ENCODE assay signal across 1 cellular context in the genomic region with DNA sequence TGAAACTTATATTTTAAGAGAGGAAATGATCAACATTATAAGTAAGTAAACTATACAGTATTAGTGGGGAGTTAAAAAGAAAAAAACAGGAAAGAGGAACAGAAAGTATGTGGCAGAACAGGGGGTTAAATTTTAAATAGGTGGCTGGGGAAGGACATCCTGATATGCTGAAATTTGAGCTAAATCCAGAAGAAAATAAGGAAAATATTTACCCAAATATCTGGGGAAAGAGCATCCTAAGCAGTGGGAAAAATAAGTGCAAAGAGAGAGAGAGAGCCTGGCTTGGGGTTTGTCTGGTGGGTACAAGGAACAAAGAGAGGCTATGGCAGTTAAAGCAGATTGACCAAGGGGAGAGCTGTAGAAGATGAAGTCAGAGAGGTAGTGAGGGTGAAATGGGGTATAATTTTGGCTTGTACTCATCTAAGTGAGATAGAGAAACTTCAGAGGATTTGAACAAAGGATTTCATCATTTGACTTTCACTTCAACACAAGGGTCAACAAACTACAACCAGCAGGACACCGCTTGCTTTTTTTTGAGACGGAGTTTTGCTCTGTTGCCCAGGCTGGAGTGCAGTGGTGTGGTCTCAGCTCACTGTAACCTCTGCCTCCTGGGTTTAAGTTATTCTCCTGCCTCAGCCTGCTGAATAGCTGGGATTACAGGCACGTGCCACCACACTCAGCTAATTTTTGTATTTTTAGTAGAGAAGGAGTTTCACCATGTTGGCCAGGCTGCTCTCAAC.
TF ChIP-seq lines count a peak whose summit lies in the region.

No MANE protein-coding gene starts in this region.

TF ChIP-seq in GM12878, 131 proteins besides CTCF, POLR2A, EP300 and RAD21 (continued from another document and continues in another):
- TF ChIP-seq, protein P1, sequence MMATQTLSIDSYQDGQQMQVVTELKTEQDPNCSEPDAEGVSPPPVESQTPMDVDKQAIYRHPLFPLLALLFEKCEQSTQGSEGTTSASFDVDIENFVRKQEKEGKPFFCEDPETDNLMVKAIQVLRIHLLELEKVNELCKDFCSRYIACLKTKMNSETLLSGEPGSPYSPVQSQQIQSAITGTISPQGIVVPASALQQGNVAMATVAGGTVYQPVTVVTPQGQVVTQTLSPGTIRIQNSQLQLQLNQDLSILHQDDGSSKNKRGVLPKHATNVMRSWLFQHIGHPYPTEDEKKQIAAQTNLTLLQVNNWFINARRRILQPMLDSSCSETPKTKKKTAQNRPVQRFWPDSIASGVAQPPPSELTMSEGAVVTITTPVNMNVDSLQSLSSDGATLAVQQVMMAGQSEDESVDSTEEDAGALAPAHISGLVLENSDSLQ (IDR thresholded peaks at IDR 0.05): no peak
- TF ChIP-seq, protein P2, sequence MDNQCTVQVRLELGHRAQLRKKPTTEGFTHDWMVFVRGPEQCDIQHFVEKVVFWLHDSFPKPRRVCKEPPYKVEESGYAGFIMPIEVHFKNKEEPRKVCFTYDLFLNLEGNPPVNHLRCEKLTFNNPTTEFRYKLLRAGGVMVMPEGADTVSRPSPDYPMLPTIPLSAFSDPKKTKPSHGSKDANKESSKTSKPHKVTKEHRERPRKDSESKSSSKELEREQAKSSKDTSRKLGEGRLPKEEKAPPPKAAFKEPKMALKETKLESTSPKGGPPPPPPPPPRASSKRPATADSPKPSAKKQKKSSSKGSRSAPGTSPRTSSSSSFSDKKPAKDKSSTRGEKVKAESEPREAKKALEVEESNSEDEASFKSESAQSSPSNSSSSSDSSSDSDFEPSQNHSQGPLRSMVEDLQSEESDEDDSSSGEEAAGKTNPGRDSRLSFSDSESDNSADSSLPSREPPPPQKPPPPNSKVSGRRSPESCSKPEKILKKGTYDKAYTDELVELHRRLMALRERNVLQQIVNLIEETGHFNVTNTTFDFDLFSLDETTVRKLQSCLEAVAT (IDR thresholded peaks at IDR 0.05): peak; percentile 43; the same call in 1 of the 2 replicates
- TF ChIP-seq GATAD2B (conservative IDR thresholded peaks at IDR 0.05; ENCODE audit: low read depth): peak; percentile 63; the same call in 1 of the 2 replicates
- TF ChIP-seq NR2F1 (conservative IDR thresholded peaks at IDR 0.05): peak; percentile 64; the same call in 1 of the 2 replicates
- 0 out of 2 replicates have a peak, but pooled peaks have one; percentile 25 for TF ChIP-seq CBFB (IDR thresholded peaks at IDR 0.05; ENCODE audit: low read depth)
- TF ChIP-seq, protein P3, sequence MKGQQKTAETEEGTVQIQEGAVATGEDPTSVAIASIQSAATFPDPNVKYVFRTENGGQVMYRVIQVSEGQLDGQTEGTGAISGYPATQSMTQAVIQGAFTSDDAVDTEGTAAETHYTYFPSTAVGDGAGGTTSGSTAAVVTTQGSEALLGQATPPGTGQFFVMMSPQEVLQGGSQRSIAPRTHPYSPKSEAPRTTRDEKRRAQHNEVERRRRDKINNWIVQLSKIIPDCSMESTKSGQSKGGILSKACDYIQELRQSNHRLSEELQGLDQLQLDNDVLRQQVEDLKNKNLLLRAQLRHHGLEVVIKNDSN (IDR thresholded peaks at IDR 0.05; ENCODE audit: borderline replicate concordance, extremely low read length, insufficient read depth, low read depth, low read length): no peak
- TF ChIP-seq, protein P4, sequence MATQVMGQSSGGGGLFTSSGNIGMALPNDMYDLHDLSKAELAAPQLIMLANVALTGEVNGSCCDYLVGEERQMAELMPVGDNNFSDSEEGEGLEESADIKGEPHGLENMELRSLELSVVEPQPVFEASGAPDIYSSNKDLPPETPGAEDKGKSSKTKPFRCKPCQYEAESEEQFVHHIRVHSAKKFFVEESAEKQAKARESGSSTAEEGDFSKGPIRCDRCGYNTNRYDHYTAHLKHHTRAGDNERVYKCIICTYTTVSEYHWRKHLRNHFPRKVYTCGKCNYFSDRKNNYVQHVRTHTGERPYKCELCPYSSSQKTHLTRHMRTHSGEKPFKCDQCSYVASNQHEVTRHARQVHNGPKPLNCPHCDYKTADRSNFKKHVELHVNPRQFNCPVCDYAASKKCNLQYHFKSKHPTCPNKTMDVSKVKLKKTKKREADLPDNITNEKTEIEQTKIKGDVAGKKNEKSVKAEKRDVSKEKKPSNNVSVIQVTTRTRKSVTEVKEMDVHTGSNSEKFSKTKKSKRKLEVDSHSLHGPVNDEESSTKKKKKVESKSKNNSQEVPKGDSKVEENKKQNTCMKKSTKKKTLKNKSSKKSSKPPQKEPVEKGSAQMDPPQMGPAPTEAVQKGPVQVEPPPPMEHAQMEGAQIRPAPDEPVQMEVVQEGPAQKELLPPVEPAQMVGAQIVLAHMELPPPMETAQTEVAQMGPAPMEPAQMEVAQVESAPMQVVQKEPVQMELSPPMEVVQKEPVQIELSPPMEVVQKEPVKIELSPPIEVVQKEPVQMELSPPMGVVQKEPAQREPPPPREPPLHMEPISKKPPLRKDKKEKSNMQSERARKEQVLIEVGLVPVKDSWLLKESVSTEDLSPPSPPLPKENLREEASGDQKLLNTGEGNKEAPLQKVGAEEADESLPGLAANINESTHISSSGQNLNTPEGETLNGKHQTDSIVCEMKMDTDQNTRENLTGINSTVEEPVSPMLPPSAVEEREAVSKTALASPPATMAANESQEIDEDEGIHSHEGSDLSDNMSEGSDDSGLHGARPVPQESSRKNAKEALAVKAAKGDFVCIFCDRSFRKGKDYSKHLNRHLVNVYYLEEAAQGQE (IDR thresholded peaks at IDR 0.05; ENCODE audit: low read depth, low read length): no peak
- TF ChIP-seq, protein P5, sequence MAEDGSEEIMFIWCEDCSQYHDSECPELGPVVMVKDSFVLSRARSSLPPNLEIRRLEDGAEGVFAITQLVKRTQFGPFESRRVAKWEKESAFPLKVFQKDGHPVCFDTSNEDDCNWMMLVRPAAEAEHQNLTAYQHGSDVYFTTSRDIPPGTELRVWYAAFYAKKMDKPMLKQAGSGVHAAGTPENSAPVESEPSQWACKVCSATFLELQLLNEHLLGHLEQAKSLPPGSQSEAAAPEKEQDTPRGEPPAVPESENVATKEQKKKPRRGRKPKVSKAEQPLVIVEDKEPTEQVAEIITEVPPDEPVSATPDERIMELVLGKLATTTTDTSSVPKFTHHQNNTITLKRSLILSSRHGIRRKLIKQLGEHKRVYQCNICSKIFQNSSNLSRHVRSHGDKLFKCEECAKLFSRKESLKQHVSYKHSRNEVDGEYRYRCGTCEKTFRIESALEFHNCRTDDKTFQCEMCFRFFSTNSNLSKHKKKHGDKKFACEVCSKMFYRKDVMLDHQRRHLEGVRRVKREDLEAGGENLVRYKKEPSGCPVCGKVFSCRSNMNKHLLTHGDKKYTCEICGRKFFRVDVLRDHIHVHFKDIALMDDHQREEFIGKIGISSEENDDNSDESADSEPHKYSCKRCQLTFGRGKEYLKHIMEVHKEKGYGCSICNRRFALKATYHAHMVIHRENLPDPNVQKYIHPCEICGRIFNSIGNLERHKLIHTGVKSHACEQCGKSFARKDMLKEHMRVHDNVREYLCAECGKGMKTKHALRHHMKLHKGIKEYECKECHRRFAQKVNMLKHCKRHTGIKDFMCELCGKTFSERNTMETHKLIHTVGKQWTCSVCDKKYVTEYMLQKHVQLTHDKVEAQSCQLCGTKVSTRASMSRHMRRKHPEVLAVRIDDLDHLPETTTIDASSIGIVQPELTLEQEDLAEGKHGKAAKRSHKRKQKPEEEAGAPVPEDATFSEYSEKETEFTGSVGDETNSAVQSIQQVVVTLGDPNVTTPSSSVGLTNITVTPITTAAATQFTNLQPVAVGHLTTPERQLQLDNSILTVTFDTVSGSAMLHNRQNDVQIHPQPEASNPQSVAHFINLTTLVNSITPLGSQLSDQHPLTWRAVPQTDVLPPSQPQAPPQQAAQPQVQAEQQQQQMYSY (CRISPR knock-in tag; IDR thresholded peaks at IDR 0.05): no peak
- peak; percentile 66 for TF ChIP-seq ZNF384 (IDR thresholded peaks at IDR 0.05; ENCODE audit: borderline replicate concordance, low read depth, low read length)
- peak; percentile 32; the same call in 1 of the 2 replicates for TF ChIP-seq EED (IDR thresholded peaks at IDR 0.05; ENCODE audit: low read depth)
- TF ChIP-seq NFIC (IDR thresholded peaks at IDR 0.05; ENCODE audit: low read depth, low read length): peak; percentile 61
- peak; percentile 47 for TF ChIP-seq BMI1 (IDR thresholded peaks at IDR 0.05; ENCODE audit: borderline replicate concordance)
- 0 out of 2 replicates have a peak, but pooled peaks have one; percentile 22 for TF ChIP-seq CREB1 (IDR thresholded peaks at IDR 0.05; ENCODE audit: low read depth)
- TF ChIP-seq SIN3A (IDR thresholded peaks at IDR 0.05; ENCODE audit: low read depth, low read length): no peak
- TF ChIP-seq, protein P6, sequence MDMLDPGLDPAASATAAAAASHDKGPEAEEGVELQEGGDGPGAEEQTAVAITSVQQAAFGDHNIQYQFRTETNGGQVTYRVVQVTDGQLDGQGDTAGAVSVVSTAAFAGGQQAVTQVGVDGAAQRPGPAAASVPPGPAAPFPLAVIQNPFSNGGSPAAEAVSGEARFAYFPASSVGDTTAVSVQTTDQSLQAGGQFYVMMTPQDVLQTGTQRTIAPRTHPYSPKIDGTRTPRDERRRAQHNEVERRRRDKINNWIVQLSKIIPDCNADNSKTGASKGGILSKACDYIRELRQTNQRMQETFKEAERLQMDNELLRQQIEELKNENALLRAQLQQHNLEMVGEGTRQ (IDR thresholded peaks at IDR 0.05; ENCODE audit: borderline replicate concordance, low read depth, low read length): no peak
- 0 out of 2 replicates have a peak, but pooled peaks have one; percentile 64 for TF ChIP-seq HDGF (IDR thresholded peaks at IDR 0.05)
- TF ChIP-seq PAX8 (IDR thresholded peaks at IDR 0.05): no peak
- TF ChIP-seq NFYA (IDR thresholded peaks at IDR 0.05; ENCODE audit: borderline replicate concordance, low read depth, low read length): no peak
- TF ChIP-seq, protein P7, sequence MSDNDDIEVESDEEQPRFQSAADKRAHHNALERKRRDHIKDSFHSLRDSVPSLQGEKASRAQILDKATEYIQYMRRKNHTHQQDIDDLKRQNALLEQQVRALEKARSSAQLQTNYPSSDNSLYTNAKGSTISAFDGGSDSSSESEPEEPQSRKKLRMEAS (IDR thresholded peaks at IDR 0.05; ENCODE audit: low read depth, low read length): no peak
- TF ChIP-seq SMC3 (IDR thresholded peaks at IDR 0.05; ENCODE audit: borderline replicate concordance, low read length): no peak; the same call in 1 of the 2 replicates
- TF ChIP-seq, protein P8, sequence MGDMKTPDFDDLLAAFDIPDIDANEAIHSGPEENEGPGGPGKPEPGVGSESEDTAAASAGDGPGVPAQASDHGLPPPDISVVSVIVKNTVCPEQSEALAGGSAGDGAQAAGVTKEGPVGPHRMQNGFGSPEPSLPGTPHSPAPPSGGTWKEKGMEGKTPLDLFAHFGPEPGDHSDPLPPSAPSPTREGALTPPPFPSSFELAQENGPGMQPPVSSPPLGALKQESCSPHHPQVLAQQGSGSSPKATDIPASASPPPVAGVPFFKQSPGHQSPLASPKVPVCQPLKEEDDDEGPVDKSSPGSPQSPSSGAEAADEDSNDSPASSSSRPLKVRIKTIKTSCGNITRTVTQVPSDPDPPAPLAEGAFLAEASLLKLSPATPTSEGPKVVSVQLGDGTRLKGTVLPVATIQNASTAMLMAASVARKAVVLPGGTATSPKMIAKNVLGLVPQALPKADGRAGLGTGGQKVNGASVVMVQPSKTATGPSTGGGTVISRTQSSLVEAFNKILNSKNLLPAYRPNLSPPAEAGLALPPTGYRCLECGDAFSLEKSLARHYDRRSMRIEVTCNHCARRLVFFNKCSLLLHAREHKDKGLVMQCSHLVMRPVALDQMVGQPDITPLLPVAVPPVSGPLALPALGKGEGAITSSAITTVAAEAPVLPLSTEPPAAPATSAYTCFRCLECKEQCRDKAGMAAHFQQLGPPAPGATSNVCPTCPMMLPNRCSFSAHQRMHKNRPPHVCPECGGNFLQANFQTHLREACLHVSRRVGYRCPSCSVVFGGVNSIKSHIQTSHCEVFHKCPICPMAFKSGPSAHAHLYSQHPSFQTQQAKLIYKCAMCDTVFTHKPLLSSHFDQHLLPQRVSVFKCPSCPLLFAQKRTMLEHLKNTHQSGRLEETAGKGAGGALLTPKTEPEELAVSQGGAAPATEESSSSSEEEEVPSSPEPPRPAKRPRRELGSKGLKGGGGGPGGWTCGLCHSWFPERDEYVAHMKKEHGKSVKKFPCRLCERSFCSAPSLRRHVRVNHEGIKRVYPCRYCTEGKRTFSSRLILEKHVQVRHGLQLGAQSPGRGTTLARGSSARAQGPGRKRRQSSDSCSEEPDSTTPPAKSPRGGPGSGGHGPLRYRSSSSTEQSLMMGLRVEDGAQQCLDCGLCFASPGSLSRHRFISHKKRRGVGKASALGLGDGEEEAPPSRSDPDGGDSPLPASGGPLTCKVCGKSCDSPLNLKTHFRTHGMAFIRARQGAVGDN (IDR thresholded peaks at IDR 0.05): peak; percentile 77
- peak; percentile 87 to 90 for TF ChIP-seq IKZF2 (IDR thresholded peaks at IDR 0.05)
- 0 out of 2 replicates have a peak, but pooled peaks have one; percentile 19 for TF ChIP-seq ZBED1 (IDR thresholded peaks at IDR 0.05; ENCODE audit: borderline replicate concordance)
- no peak for TF ChIP-seq TCF7 (IDR thresholded peaks at IDR 0.05; ENCODE audit: borderline replicate concordance)
- TF ChIP-seq TARDBP (IDR thresholded peaks at IDR 0.05; ENCODE audit: borderline replicate concordance): no peak
- TF ChIP-seq RAD51 (IDR thresholded peaks at IDR 0.05): peak; percentile 32; the same call in 1 of the 2 replicates
- TF ChIP-seq ATF7 (IDR thresholded peaks at IDR 0.05; ENCODE audit: low read depth): peak; percentile 69
- TF ChIP-seq NBN (IDR thresholded peaks at IDR 0.05): peak; percentile 76; the same call in 1 of the 2 replicates
- TF ChIP-seq, protein P9, sequence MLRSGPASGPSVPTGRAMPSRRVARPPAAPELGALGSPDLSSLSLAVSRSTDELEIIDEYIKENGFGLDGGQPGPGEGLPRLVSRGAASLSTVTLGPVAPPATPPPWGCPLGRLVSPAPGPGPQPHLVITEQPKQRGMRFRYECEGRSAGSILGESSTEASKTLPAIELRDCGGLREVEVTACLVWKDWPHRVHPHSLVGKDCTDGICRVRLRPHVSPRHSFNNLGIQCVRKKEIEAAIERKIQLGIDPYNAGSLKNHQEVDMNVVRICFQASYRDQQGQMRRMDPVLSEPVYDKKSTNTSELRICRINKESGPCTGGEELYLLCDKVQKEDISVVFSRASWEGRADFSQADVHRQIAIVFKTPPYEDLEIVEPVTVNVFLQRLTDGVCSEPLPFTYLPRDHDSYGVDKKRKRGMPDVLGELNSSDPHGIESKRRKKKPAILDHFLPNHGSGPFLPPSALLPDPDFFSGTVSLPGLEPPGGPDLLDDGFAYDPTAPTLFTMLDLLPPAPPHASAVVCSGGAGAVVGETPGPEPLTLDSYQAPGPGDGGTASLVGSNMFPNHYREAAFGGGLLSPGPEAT (IDR thresholded peaks at IDR 0.05; ENCODE audit: low read depth): peak; percentile 59; the same call in 1 of the 2 replicates
- no peak for TF ChIP-seq CREM (IDR thresholded peaks at IDR 0.05; ENCODE audit: low read depth)
- TF ChIP-seq SPI1 (IDR thresholded peaks at IDR 0.05; ENCODE audit: borderline replicate concordance, insufficient read depth, low read depth, low read length): peak; percentile 91
- TF ChIP-seq, protein P10, sequence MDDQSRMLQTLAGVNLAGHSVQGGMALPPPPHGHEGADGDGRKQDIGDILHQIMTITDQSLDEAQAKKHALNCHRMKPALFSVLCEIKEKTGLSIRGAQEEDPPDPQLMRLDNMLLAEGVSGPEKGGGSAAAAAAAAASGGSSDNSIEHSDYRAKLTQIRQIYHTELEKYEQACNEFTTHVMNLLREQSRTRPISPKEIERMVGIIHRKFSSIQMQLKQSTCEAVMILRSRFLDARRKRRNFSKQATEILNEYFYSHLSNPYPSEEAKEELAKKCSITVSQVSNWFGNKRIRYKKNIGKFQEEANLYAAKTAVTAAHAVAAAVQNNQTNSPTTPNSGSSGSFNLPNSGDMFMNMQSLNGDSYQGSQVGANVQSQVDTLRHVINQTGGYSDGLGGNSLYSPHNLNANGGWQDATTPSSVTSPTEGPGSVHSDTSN (IDR thresholded peaks at IDR 0.05; ENCODE audit: insufficient replicate concordance, low read depth, low read length): no peak
- TF ChIP-seq BHLHE40 (IDR thresholded peaks at IDR 0.05; ENCODE audit: borderline replicate concordance in 1 of 2, low read depth in 2 of 2, low read length in 1 of 2): peak; percentile 31 to 94; a peak in 2 of 4 replicates
- TF ChIP-seq SREBF1 (IDR thresholded peaks at IDR 0.05; ENCODE audit: low read length): no peak
- no peak for TF ChIP-seq HDAC2 (IDR thresholded peaks at IDR 0.05)
